In genomic region chr1:236039736-236040670, GRCh38 we compare ENCODE assay signal across 12 cellular contexts. TPM values are rescaled to one million over a fixed set of nuclear protein-coding genes. Genes with fewer than 3 reads are reported as not detected.
DNase-seq lines count a peak whose midpoint lies in the region; ATAC-seq and TF ChIP-seq lines count a peak whose summit lies in the region.
"Had no signal": no experiment of that assay in that cellular context is flagged by ENCODE, and none has a peak within 500 bp of the region (broad histone marks: within the 10 kb centered on the region; RNA-seq: fewer than 3 reads in every experiment).

No MANE protein-coding gene starts in this region.

- no peak overlapping the region for H3K9ac ChIP-seq in IMR-90 (ENCODE audit: low read depth, low read length)

- ATAC-seq in IMR-90 (ENCODE audit: low read depth) (peak; percentile 85), body of pancreas (peak; percentile 38), HG03520 (IDR thresholded peaks at IDR 0.05; ENCODE audit: unreplicated experiment) (no peak), HG03196 (IDR thresholded peaks at IDR 0.05; ENCODE audit: unreplicated experiment) (no peak), HG02885 (IDR thresholded peaks at IDR 0.05; ENCODE audit: poor library complexity, unreplicated experiment) (no peak)

- DNase-seq in IMR-90 = peak; percentile 79
- DNase-seq in body of pancreas = peak in 1 of 4 donors; percentile 42
- peak; percentile 38 for DNase-seq in left kidney (ENCODE audit: low read depth, low spot score)
- no peak for DNase-seq in stomach
- DNase-seq in stimulated activated naive CD4-positive, alpha-beta T cell treated with Interleukin-2 at 50 U/mL for 16 hours (lab: John Stamatoyannopoulos, UW) = no peak
- DNase-seq: activated CD4-positive, CD25-positive, alpha-beta regulatory T cell; COR-L47; dorsolateral prefrontal cortex; NCI-H2081 had no signal

- no peak overlapping the region; the same call in 1 of the 2 replicates for H4K5ac ChIP-seq in IMR-90 (ENCODE audit: low read depth, low read length)

- no peak overlapping the region for H2BK5ac ChIP-seq in IMR-90 (ENCODE audit: low read depth, low read length, poor library complexity, severe bottlenecking)

- peak overlapping the region in 1 of 2 experiments; percentile 39; a peak in 2 of 4 replicates for H4K8ac ChIP-seq in IMR-90 (ENCODE audit: low read depth in 2 of 2, low read length in 2 of 2)

- no peak for TF ChIP-seq EP300 in stomach (IDR thresholded peaks at IDR 0.05)

- no peak for TF ChIP-seq RAD21 in IMR-90 (IDR thresholded peaks at IDR 0.05; ENCODE audit: low read length)

- dilution Hi-C loops in IMR-90 (cut with HindIII; ENCODE audit: low sequenced_read_pairs, unreplicated experiment) = no loop called here

- POLR2A ChIA-PET in IMR-90 (lab: Charles Lee; ENCODE audit: unreplicated experiment) = no interaction called here

- no peak overlapping the region for H2BK120ac ChIP-seq in IMR-90 (ENCODE audit: low read depth, low read length)

- in situ Hi-C loops in IMR-90 (cut with MboI; ENCODE audit: low sequenced_read_pairs) = no loop called here

- H2AFZ ChIP-seq in IMR-90 (replicated peaks; ENCODE audit: low read length, poor library complexity) = peak overlapping the region; percentile 26

- H2AK9ac ChIP-seq in IMR-90 (replicated peaks; ENCODE audit: low read depth, low read length, poor library complexity) = no peak overlapping the region

- H3K9me3 ChIP-seq in IMR-90 (ENCODE audit: control insufficient read depth, insufficient read depth, low read length) (no peaks in the 10 kb centered on the region), body of pancreas (no peaks in the 10 kb centered on the region), stomach (no peaks in the 10 kb centered on the region)

- H3K4ac ChIP-seq in IMR-90 (ENCODE audit: low read depth, low read length) = peak overlapping the region; percentile 70

- H3K23ac ChIP-seq in IMR-90 (ENCODE audit: low read depth, low read length) = peak overlapping the region; percentile 10; the same call in 1 of the 2 replicates

- H3K4me3 ChIP-seq in IMR-90 (ENCODE audit: insufficient read depth, low read depth, low read length) = no peak overlapping the region
- no peak overlapping the region for H3K4me3 ChIP-seq in body of pancreas
- H3K4me3 ChIP-seq in stomach = no peak overlapping the region
- H3K4me3 ChIP-seq: dorsolateral prefrontal cortex had no signal

- 65% methylated on average over 7 of the region's 13 CpGs; no CpG with 5 or more reads in 1 of the 2 experiments for WGBS in IMR-90 (ENCODE audit: extremely low coverage in 2 of 2, insufficient read length in 1 of 2), 2 experiments
- 62 to 64% methylated on average over 13 of the region's 13 CpGs for WGBS in body of pancreas, 2 donors
- 52 to 60% (median 54%) methylated on average over 13 of the region's 13 CpGs for whole genome bisulfite sequencing in stomach, 5 donors

- H3K27ac ChIP-seq in IMR-90 (ENCODE audit: insufficient read depth, low read length) = peak overlapping the region; percentile 87; the same call in 1 of the 2 replicates
- H3K27ac ChIP-seq in body of pancreas = no peak overlapping the region
- H3K27ac ChIP-seq in stomach = peak overlapping the region in 4 of 5 donors; percentile 30 to 78 (median 59)

- H3K79me1 ChIP-seq in IMR-90 (ENCODE audit: low read depth in 1 of 2, low read length in 2 of 2) = peaks cover 0 to 18% of the 10 kb centered on the region in 2 experiments; a peak in 2 of 4 replicates

- H3K36me3 ChIP-seq in IMR-90 (ENCODE audit: control insufficient read depth, insufficient read depth, low read length) (peaks cover 32% of the 10 kb centered on the region), body of pancreas (replicated peaks in 1 of 2; ENCODE audit: insufficient read depth in 1 of 2, low read depth in 2 of 2) (no peaks in the 10 kb centered on the region), stomach (peaks cover 24 to 77% (median 61%) of the 10 kb centered on the region in 4 donors)

- no peaks in the 10 kb centered on the region for H3K27me3 ChIP-seq in IMR-90 (ENCODE audit: control insufficient read depth, insufficient read depth, low read length)
- H3K27me3 ChIP-seq in body of pancreas = no peaks in the 10 kb centered on the region
- no peaks in the 10 kb centered on the region for H3K27me3 ChIP-seq in stomach

- H3K9me1 ChIP-seq in IMR-90 (ENCODE audit: insufficient read depth, low read length) = peaks cover 12% of the 10 kb centered on the region

- H3K4me2 ChIP-seq in IMR-90 (ENCODE audit: low read depth, low read length) = peak overlapping the region; percentile 25

- no peak overlapping the region for H4K91ac ChIP-seq in IMR-90 (ENCODE audit: insufficient read depth, low read depth, low read length)

- peaks cover 5% of the 10 kb centered on the region; the same call in 1 of the 2 replicates for H4K20me1 ChIP-seq in IMR-90 (ENCODE audit: insufficient read depth, low read length)

- peak overlapping the region; percentile 34 for H3K18ac ChIP-seq in IMR-90 (ENCODE audit: low read depth, low read length)

- H2AK5ac ChIP-seq in IMR-90 (ENCODE audit: low read depth, low read length) = peak overlapping the region; percentile 88

- CTCF ChIA-PET in IMR-90 (lab: Yijun Ruan, JAX) = interaction anchor here (0.6 to 1.4 kb wide), 3 partner anchors 12 to 68 kb away, joined by 3 read pairs; no protein-coding TSS in a partner anchor

- no TSS peak for BruUV-seq in IMR-90 (replicated peaks; lab: Mats Ljungman, UMichigan)

- H3K4me1 ChIP-seq in IMR-90 (ENCODE audit: control insufficient read depth, insufficient read depth, low read length) = peaks cover 6% of the 10 kb centered on the region
- H3K4me1 ChIP-seq in body of pancreas = no peaks in the 10 kb centered on the region
- H3K4me1 ChIP-seq in stomach = peaks cover 0 to 22% (median 10%) of the 10 kb centered on the region in 4 donors

- H2BK15ac ChIP-seq in IMR-90 (ENCODE audit: low read depth, low read length) = peak overlapping the region; percentile 11; the same call in 1 of the 3 replicates

- no peak overlapping the region for H2BK20ac ChIP-seq in IMR-90 (ENCODE audit: low read depth, low read length)

- no peak for TF ChIP-seq CTCF in IMR-90 (conservative IDR thresholded peaks at IDR 0.05; ENCODE audit: low read depth, low read length)
- TF ChIP-seq CTCF in body of pancreas (IDR thresholded peaks at IDR 0.05) = no peak
- TF ChIP-seq CTCF in stomach (IDR thresholded peaks at IDR 0.05) = no peak

- no peak overlapping the region; the same call in 1 of the 2 replicates for H3K14ac ChIP-seq in IMR-90 (replicated peaks; ENCODE audit: low read depth, low read length)

- TF ChIP-seq POLR2A in IMR-90 (IDR thresholded peaks at IDR 0.05; ENCODE audit: low read depth, low read length) (no peak), body of pancreas (IDR thresholded peaks at IDR 0.05) (no peak), stomach (IDR thresholded peaks at IDR 0.05) (no peak)

- H3K56ac ChIP-seq in IMR-90 (ENCODE audit: extremely low read depth, insufficient read depth, low read length) = no peak overlapping the region

- intact Hi-C loops in IMR-90 (cut with micrococcal nuclease) = loop anchor here (10.0 kb wide), 1 partner anchor 55 kb away; no protein-coding TSS in a partner anchor
- intact Hi-C loops in body of pancreas (cut with DNase I) = no loop called here
- intact Hi-C loops in stomach (cut with DNase I; ENCODE audit: low total_unique reads) = no loop called here

TF ChIP-seq in IMR-90, 13 proteins besides CTCF, POLR2A, EP300 and RAD21:
- TF ChIP-seq NFE2L2 (IDR thresholded peaks at IDR 0.05; ENCODE audit: low read depth, low read length) = no peak
- TF ChIP-seq MAFK (IDR thresholded peaks at IDR 0.05; ENCODE audit: low read depth, low read length) = no peak
- TF ChIP-seq BHLHE40 (IDR thresholded peaks at IDR 0.05; ENCODE audit: low read depth, low read length) = no peak; the same call in 1 of the 2 replicates
- TF ChIP-seq RFX5 (IDR thresholded peaks at IDR 0.05; ENCODE audit: low read depth, low read length) = no peak
- TF ChIP-seq MAZ (IDR thresholded peaks at IDR 0.05; ENCODE audit: borderline replicate concordance, low read depth, low read length) = no peak
- no peak for TF ChIP-seq FOS (IDR thresholded peaks at IDR 0.05; ENCODE audit: low read depth, low read length)
- peak; percentile 78 for TF ChIP-seq USF2 (IDR thresholded peaks at IDR 0.05; ENCODE audit: low read depth, low read length)
- TF ChIP-seq RCOR1 (IDR thresholded peaks at IDR 0.05; ENCODE audit: insufficient replicate concordance, low read length) = no peak
- TF ChIP-seq SMC3 (IDR thresholded peaks at IDR 0.05; ENCODE audit: low read depth, low read length) = no peak

RNA-seq across cellular contexts. Expression of gene NID1, which starts 24.9 kb away (rescaled TPM):
- 21.9 and 23.9 TPM in 2 replicates for total RNA-seq in IMR-90 (2012; rRNA removed)
- 80.8 and 83.3 TPM in 2 replicates for polyA plus RNA-seq in IMR-90 (2012; rRNA removed)
- 47.5 and 63.2 TPM in 2 replicates for polyA plus RNA-seq in IMR-90 (2012; cell fraction: cytosol; rRNA removed)
- 33.2 and 41.3 TPM in 2 replicates for polyA plus RNA-seq in IMR-90 (2012; cell fraction: nucleus; rRNA removed; ENCODE audit: low replicate concordance)
- total RNA-seq in body of pancreas = 10 to 100 TPM; 28.5 to 58.0 TPM
- 100 to 1,000 TPM in 1 of 5 donors, 10 to 100 TPM in 4; 85.5 to 214 (median 95.1) TPM for total RNA-seq in stomach
- polyA plus RNA-seq in stomach = 10 to 100 TPM; 21.4 to 32.7 (median 21.6) TPM

Comparison
In these comparisons a context has a peak if more than half of its experiments do, and no peak if none do; other contexts are left out.
1. ATAC-seq: peak in IMR-90 (single experiment) and body of pancreas (single experiment); none in HG03520 (single experiment), HG03196 (single experiment) and HG02885 (single experiment).
2. DNase-seq: peak in IMR-90 (single experiment) and left kidney (single experiment); none in stomach (single experiment) and stimulated activated naive CD4-positive, alpha-beta T cell treated with Interleukin-2 at 50 U/mL for 16 hours (single experiment).
3. H3K27ac ChIP-seq: peak in IMR-90 (single experiment) and stomach (4 of 5); none in body of pancreas (0 of 4).